In genomic region chr5:318341-318897, GRCh38 we compare ENCODE assay signal across 11 cellular contexts. TPM values are rescaled to one million over a fixed set of nuclear protein-coding genes. Genes with fewer than 3 reads are reported as not detected.
DNase-seq lines count a peak whose midpoint lies in the region; ATAC-seq lines count a peak whose summit lies in the region.
"Had no signal": no experiment of that assay in that cellular context is flagged by ENCODE, and none has a peak within 500 bp of the region (broad histone marks: within the 10 kb centered on the region; RNA-seq: fewer than 3 reads in every experiment).

No MANE protein-coding gene starts in this region.

- ATAC-seq in GM19035 (IDR thresholded peaks at IDR 0.05; ENCODE audit: unreplicated experiment) = no peak
- ATAC-seq in HG02840 (IDR thresholded peaks at IDR 0.05; ENCODE audit: low FRiP score, unreplicated experiment) = no peak

- DNase-seq in EL = peak; percentile 83
- DNase-seq in KBM-7 = peak; percentile 42
- peak; percentile 59 for DNase-seq in adipocyte (ENCODE audit: low read depth)
- DNase-seq in neuronal stem cell (ENCODE audit: low spot score) = no peak
- no peak for DNase-seq in activated T-cell treated with anti-CD3 and anti-CD28 coated beads for 4 hours
- DNase-seq in effector CD4-positive, alpha-beta T cell = no peak
- DNase-seq: caudate nucleus, GOT3, nucleus accumbens had no signal

- peak overlapping the region; percentile 49 for H2BK15ac ChIP-seq in neuronal stem cell (ENCODE audit: low read length)

- H3K9me3 ChIP-seq in adipocyte (ENCODE audit: control insufficient read depth, low read length) (no peaks in the 10 kb centered on the region), neuronal stem cell (replicated peaks in 1 of 2; ENCODE audit: control insufficient read depth in 2 of 2, insufficient read depth in 1 of 2, low read depth in 1 of 2, low read length in 2 of 2) (peaks cover 5 to 13% of the 10 kb centered on the region in 2 donors)

- H2AK5ac ChIP-seq in neuronal stem cell (ENCODE audit: low read depth, low read length) = peak overlapping the region; percentile 46

- no peak overlapping the region for H3K18ac ChIP-seq in neuronal stem cell (ENCODE audit: low read length)

- no peak overlapping the region for H3K27ac ChIP-seq in neuronal stem cell (replicated peaks; ENCODE audit: low read length)

- H4K8ac ChIP-seq in neuronal stem cell (ENCODE audit: low read depth, low read length) = peak overlapping the region; percentile 43

- H3K23ac ChIP-seq in neuronal stem cell (ENCODE audit: low read depth, low read length, poor library complexity) = peak overlapping the region; percentile 20

- H3K9ac ChIP-seq in adipocyte (ENCODE audit: low read length) = no peak overlapping the region
- H3K9ac ChIP-seq in neuronal stem cell (ENCODE audit: low read depth, low read length, poor library complexity) = peak overlapping the region; percentile 44

- no peak overlapping the region for H3K14ac ChIP-seq in neuronal stem cell (ENCODE audit: low read length)

- peak overlapping the region; percentile 41 for H2BK12ac ChIP-seq in neuronal stem cell (ENCODE audit: low read length)

- peaks cover 6% of the 10 kb centered on the region for H3K79me1 ChIP-seq in neuronal stem cell (ENCODE audit: low read depth, low read length)

- no peak overlapping the region for H3K4ac ChIP-seq in neuronal stem cell (ENCODE audit: low read length)

- H2AFZ ChIP-seq in neuronal stem cell (ENCODE audit: low read length) = no peak overlapping the region

- no peak overlapping the region for H2BK120ac ChIP-seq in neuronal stem cell (ENCODE audit: low read depth, low read length)

- no peak overlapping the region for H2BK5ac ChIP-seq in neuronal stem cell (ENCODE audit: low read length)

- peaks cover 9% of the 10 kb centered on the region for H3K4me1 ChIP-seq in adipocyte (ENCODE audit: control insufficient read depth, insufficient read depth, low read length)
- peaks cover 3 to 13% of the 10 kb centered on the region in 2 donors for H3K4me1 ChIP-seq in neuronal stem cell (ENCODE audit: control insufficient read depth in 2 of 2, insufficient read depth in 1 of 2, low read depth in 1 of 2, low read length in 2 of 2)

- H3K36me3 ChIP-seq in adipocyte (ENCODE audit: control insufficient read depth, insufficient read depth, low read length, severe bottlenecking) = peaks cover 20% of the 10 kb centered on the region
- H3K36me3 ChIP-seq in neuronal stem cell (replicated peaks in 1 of 2; ENCODE audit: control insufficient read depth in 2 of 2, insufficient read depth in 2 of 2, low read length in 2 of 2) = peaks cover 7 to 28% of the 10 kb centered on the region in 2 donors

- no CpG with 5 or more reads among the region's 15 CpGs for WGBS in neuronal stem cell (ENCODE audit: extremely low coverage in 2 of 2, insufficient read length in 2 of 2, insufficient replicate concordance in 1 of 2), 2 donors

- no peak overlapping the region for H3K4me2 ChIP-seq in neuronal stem cell (ENCODE audit: insufficient read depth, low read length, poor library complexity, severe bottlenecking)

- no peak overlapping the region for H3K4me3 ChIP-seq in adipocyte (ENCODE audit: low read length)
- H3K4me3 ChIP-seq in neuronal stem cell (ENCODE audit: low read length in 2 of 2) = no peak overlapping the region

- H3K27me3 ChIP-seq in adipocyte (replicated peaks; ENCODE audit: control insufficient read depth, insufficient read depth, low read length) = no peaks in the 10 kb centered on the region
- H3K27me3 ChIP-seq in neuronal stem cell (ENCODE audit: control insufficient read depth in 3 of 3, insufficient read depth in 3 of 3, low read depth in 1 of 3, low read length in 3 of 3) = peaks cover 33 to 51% (median 47%) of the 10 kb centered on the region in 3 experiments

- no peak overlapping the region for H4K91ac ChIP-seq in neuronal stem cell (ENCODE audit: low read depth, low read length, poor library complexity)

- in situ Hi-C loops in KBM-7 (cut with MboI; ENCODE audit: low pct_unique_long_range_greater_than_20kb, low sequenced_read_pairs) = no loop called here

RNA-seq across cellular contexts. Expression of gene AHRR, which starts 3.1 kb away (rescaled TPM):
- polyA plus RNA-seq in neuronal stem cell (2013, experiment 1 of 2) = 0.26 TPM
- polyA plus RNA-seq in neuronal stem cell (2013, experiment 2 of 2) = 0.28 TPM

RNA-seq across cellular contexts. Expression of gene PDCD6, which starts 47.0 kb away (rescaled TPM):
- 55.8 TPM for polyA plus RNA-seq in neuronal stem cell (2013, experiment 1 of 2)
- polyA plus RNA-seq in neuronal stem cell (2013, experiment 2 of 2) = 53.8 TPM

Comparison
In these comparisons a context has a peak if more than half of its experiments do, and no peak if none do; other contexts are left out.
1. DNase-seq: peak in EL (single experiment), KBM-7 (single experiment) and adipocyte (single experiment); none in neuronal stem cell (single experiment), activated T-cell treated with anti-CD3 and anti-CD28 coated beads for 4 hours (single experiment) and effector CD4-positive, alpha-beta T cell (single experiment).